ENCODE assay signal across 8 cellular contexts in genomic region chr17:31096106-31096436, GRCh38. TPM values are rescaled to one million over a fixed set of nuclear protein-coding genes. Genes with fewer than 3 reads are reported as not detected.
DNase-seq lines count a peak whose midpoint lies in the region; TF ChIP-seq lines count a peak whose summit lies in the region.

No MANE protein-coding gene starts in this region.

- H3K27me3 Mint-ChIP-seq in CD14-positive monocyte (ENCODE audit: low read depth in 3 of 3) (peaks cover 0 to 2% (median 0%) of the 10 kb centered on the region in 3 donors), nephron progenitor cell (ENCODE audit: low read depth, poor library complexity) (peaks cover 3% of the 10 kb centered on the region)

- peaks cover 17% of the 10 kb centered on the region for H3K4me1 Mint-ChIP-seq in CD14-positive monocyte
- H3K4me1 Mint-ChIP-seq in nephron progenitor cell = peaks cover 20% of the 10 kb centered on the region

- H3K4me3 ChIP-seq in coronary artery = peak overlapping the region; percentile 99

- DNase-seq in CD14-positive monocyte (ENCODE audit: low spot score) (no peak), LHCN-M2 (ENCODE audit: low read depth) (peak; percentile 34), coronary artery (ENCODE audit: low spot score) (no peak), nephron progenitor cell (no peak), SK-N-DZ (ENCODE audit: low spot score) (no peak), NCI-H1694 (lab: John Stamatoyannopoulos, UW) (no peak), OCI-M2 (lab: John Stamatoyannopoulos, UW; ENCODE audit: unreplicated experiment) (no peak), LoVo (ENCODE audit: low spot score) (no peak)

- TF ChIP-seq CTCF in CD14-positive monocyte (IDR thresholded peaks at IDR 0.05) (no peak), coronary artery (IDR thresholded peaks at IDR 0.05) (no peak), nephron progenitor cell (IDR thresholded peaks at IDR 0.05) (no peak)

- intact Hi-C loops in CD14-positive monocyte (cut with micrococcal nuclease) = no loop called here

- H3K27ac ChIP-seq in coronary artery = peak overlapping the region; percentile 92 to 98

- H3K36me3 Mint-ChIP-seq in CD14-positive monocyte (peaks cover 0 to 2% of the 10 kb centered on the region in 2 donors), nephron progenitor cell (ENCODE audit: low read depth) (peaks cover 27% of the 10 kb centered on the region)

- H3K27ac Mint-ChIP-seq in CD14-positive monocyte (peak overlapping the region; percentile 80 to 91 (median 88)), nephron progenitor cell (peak overlapping the region; percentile 94)

- H3K4me3 Mint-ChIP-seq in CD14-positive monocyte (peak overlapping the region; percentile 96 to 97), nephron progenitor cell (peak overlapping the region; percentile 94)

- H3K9me3 Mint-ChIP-seq in CD14-positive monocyte = no peaks in the 10 kb centered on the region
- no peaks in the 10 kb centered on the region for H3K9me3 Mint-ChIP-seq in nephron progenitor cell

RNA-seq across cellular contexts. Expression of gene NF1, which starts 1.3 kb away (rescaled TPM):
- polyA plus RNA-seq in CD14-positive monocyte = 1 to 10 TPM; 1.2 to 2.1 TPM
- 17.1 and 27.3 TPM in 2 replicates for total RNA-seq in LHCN-M2 (2014; rRNA removed)
- polyA plus RNA-seq in LHCN-M2 (2012) = 8.1 TPM
- 11.8 and 14.5 TPM in 2 replicates for polyA plus RNA-seq in SK-N-DZ (2014; cell fraction: cytosol; rRNA removed)
- polyA plus RNA-seq in SK-N-DZ (2014; cell fraction: nucleus; rRNA removed) = 11.6 and 19.6 TPM in 2 replicates
